ENCODE assay signal across 8 cellular contexts in the genomic region with DNA sequence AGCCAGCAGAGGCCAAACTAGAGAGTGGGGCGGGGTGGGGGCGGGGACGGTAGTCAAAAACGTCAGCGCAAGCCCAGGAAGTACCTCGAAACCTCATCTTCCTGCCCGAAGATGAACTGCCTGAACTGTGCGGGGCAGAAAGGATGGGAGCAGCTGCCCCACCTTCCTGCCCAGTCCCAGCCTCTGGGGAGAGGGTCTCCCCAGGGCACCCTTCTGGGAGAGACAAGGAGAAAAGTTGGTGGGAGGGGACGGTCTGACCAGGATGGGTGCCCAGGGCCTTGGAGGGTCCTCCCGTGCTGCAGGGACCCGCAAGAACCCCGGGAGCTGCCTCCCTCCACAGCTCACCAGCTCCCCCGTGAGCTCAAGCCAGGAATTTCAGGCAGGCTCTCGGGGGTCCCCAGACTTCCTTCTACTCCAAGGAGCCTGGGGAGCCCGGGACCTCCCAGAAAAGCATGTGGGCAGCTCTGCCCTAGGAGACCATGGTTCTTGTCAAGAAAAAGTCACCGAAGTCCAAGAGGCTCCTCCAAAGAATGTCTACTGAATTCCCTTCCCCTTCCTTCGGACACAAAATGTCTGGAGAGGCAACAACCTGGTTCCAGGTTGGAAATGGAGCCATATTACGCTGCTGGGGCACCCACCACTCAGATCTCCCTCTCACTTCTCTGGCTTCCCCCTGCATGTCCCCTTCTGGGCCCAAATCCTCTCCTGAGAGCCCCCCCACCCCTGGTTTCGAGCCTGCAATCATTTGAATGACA. TPM values are rescaled to one million over a fixed set of nuclear protein-coding genes. Genes with fewer than 3 reads are reported as not detected.
DNase-seq lines count a peak whose midpoint lies in the region; ATAC-seq and TF ChIP-seq lines count a peak whose summit lies in the region.

No MANE protein-coding gene starts in this region.

- intact Hi-C loops in OCI-LY7 (cut with micrococcal nuclease; ENCODE audit: unreplicated experiment) (loop anchor here (1.0 to 2.0 kb wide), 5 partner anchors 47 to 290 kb away; no protein-coding TSS in a partner anchor), Right ventricle myocardium superior (cut with DNase I) (no loop called here), sigmoid colon (cut with DNase I) (loop anchor here (2.0 to 5.0 kb wide), 2 partner anchors 42 to 283 kb away; a partner anchor contains a TSS)

- CTCF ChIA-PET in OCI-LY7 (lab: Charles Lee; ENCODE audit: unreplicated experiment), result interaction anchor here (1.0 kb wide), 1 partner anchor 52 kb away, joined by 8 read pairs; no protein-coding TSS in a partner anchor

- H3K4me2 ChIP-seq in OCI-LY7 (ENCODE audit: low read length), result peak overlapping the region; percentile 85

- no peaks in the 10 kb centered on the region for H3K27me3 ChIP-seq in sigmoid colon

- 16 to 19% methylated on average over 19 of the region's 19 CpGs for WGBS in sigmoid colon, 2 donors

- H3K4me3 ChIP-seq in OCI-LY7 (ENCODE audit: low read depth, low read length, poor library complexity, severe bottlenecking) (peak overlapping the region; percentile 68), sigmoid colon (peak overlapping the region in 3 of 4 donors; percentile 11 to 40 (median 39))

- no TSS peak for BruUV-seq in OCI-LY7 (replicated peaks; lab: Mats Ljungman, UMichigan)

- POLR2A ChIA-PET in OCI-LY7 (lab: Charles Lee), result interaction anchor here (0.9 to 2.9 kb wide), 4 partner anchors 11 to 291 kb away, joined by 3 to 31 read pairs (median 4); no protein-coding TSS in a partner anchor

- H3K27me3 Mint-ChIP-seq in activated T-helper 17 cell treated with anti-CD3 and anti-CD28 coated beads, Interleukin-2, amount 50 U/mL, for 72 hours, result no peaks in the 10 kb centered on the region

- peak overlapping the region; percentile 77 for H2AFZ ChIP-seq in OCI-LY7 (ENCODE audit: low read length)

- no peaks in the 10 kb centered on the region for H4K20me1 ChIP-seq in OCI-LY7 (ENCODE audit: insufficient read depth, low read length)

- H3K79me2 ChIP-seq in OCI-LY7 (ENCODE audit: insufficient read depth, low read depth, low read length), result no peaks in the 10 kb centered on the region

- H3K4me3 Mint-ChIP-seq in activated T-helper 17 cell treated with anti-CD3 and anti-CD28 coated beads, Interleukin-2, amount 50 U/mL, for 72 hours, result peak overlapping the region; percentile 74

- H3K4me1 ChIP-seq in OCI-LY7 (ENCODE audit: insufficient read depth, low read length, poor library complexity, severe bottlenecking), result peaks cover 14% of the 10 kb centered on the region
- peaks cover 0 to 24% (median 18%) of the 10 kb centered on the region in 4 donors for H3K4me1 ChIP-seq in sigmoid colon

- no peaks in the 10 kb centered on the region for H3K9me3 Mint-ChIP-seq in activated T-helper 17 cell treated with anti-CD3 and anti-CD28 coated beads, Interleukin-2, amount 50 U/mL, for 72 hours

- no peaks in the 10 kb centered on the region for H3K9me3 ChIP-seq in OCI-LY7 (ENCODE audit: low read length)
- H3K9me3 ChIP-seq in sigmoid colon, result no peaks in the 10 kb centered on the region

- H3K27ac ChIP-seq in OCI-LY7 (ENCODE audit: low read depth, low read length, poor library complexity, severe bottlenecking) (peak overlapping the region; percentile 35), sigmoid colon (peak overlapping the region in 2 of 4 donors; percentile 22 to 25)

- peak; percentile 66 for ATAC-seq in GM18517 (IDR thresholded peaks at IDR 0.05; ENCODE audit: unreplicated experiment)
- peak; percentile 59 for ATAC-seq in HG02981 (IDR thresholded peaks at IDR 0.05; ENCODE audit: unreplicated experiment)
- ATAC-seq in activated T-helper 17 cell treated with anti-CD3 and anti-CD28 coated beads, Interleukin-2, amount 50 U/mL, for 72 hours (replicated peaks), result peak; percentile 89
- ATAC-seq in Right ventricle myocardium superior (ENCODE audit: poor library complexity), result peak; percentile 77

- DNase-seq in AML-193 (lab: John Stamatoyannopoulos, UW) (peak; percentile 56 to 66), OCI-LY7 (ENCODE audit: low spot score) (peak; percentile 85), Right ventricle myocardium superior (peak; percentile 60), sigmoid colon (peak; percentile 71), NCI-H2029 (lab: John Stamatoyannopoulos, UW) (no peak)

- TF ChIP-seq EP300 in sigmoid colon (IDR thresholded peaks at IDR 0.05), result no peak

- H3K27ac Mint-ChIP-seq in activated T-helper 17 cell treated with anti-CD3 and anti-CD28 coated beads, Interleukin-2, amount 50 U/mL, for 72 hours, result peak overlapping the region; percentile 81

- H3K36me3 ChIP-seq in OCI-LY7 (ENCODE audit: insufficient read depth, low read length) (no peaks in the 10 kb centered on the region), sigmoid colon (no peaks in the 10 kb centered on the region)

- H3K9me2 ChIP-seq in OCI-LY7 (ENCODE audit: insufficient read depth, low read length), result no peaks in the 10 kb centered on the region

- H3K4me1 Mint-ChIP-seq in activated T-helper 17 cell treated with anti-CD3 and anti-CD28 coated beads, Interleukin-2, amount 50 U/mL, for 72 hours, result peaks cover 10% of the 10 kb centered on the region

- TF ChIP-seq POLR2A in sigmoid colon (IDR thresholded peaks at IDR 0.05), result no peak

- peak; percentile 95 for TF ChIP-seq CTCF in OCI-LY7 (conservative IDR thresholded peaks at IDR 0.05; ENCODE audit: low read length)
- peak; percentile 47 to 95 (median 74) for TF ChIP-seq CTCF in sigmoid colon (IDR thresholded peaks at IDR 0.05)

- H3K36me3 Mint-ChIP-seq in activated T-helper 17 cell treated with anti-CD3 and anti-CD28 coated beads, Interleukin-2, amount 50 U/mL, for 72 hours (ENCODE audit: low read depth), result no peaks in the 10 kb centered on the region

RNA-seq across cellular contexts. Expression of a gene that starts 52.8 kb away (rescaled TPM):
- 16.9 and 22.5 TPM in 2 replicates for total RNA-seq in OCI-LY7 (2014; rRNA removed; shearing (Covaris generic))
- total RNA-seq in OCI-LY7 (2022) (45.2 and 48.8 TPM in 2 replicates), Right ventricle myocardium superior (4.8 TPM), sigmoid colon (100 to 1,000 TPM; 125 to 192 (median 167) TPM)
- total RNA-seq in activated T-helper 17 cell treated with anti-CD3 and anti-CD28 coated beads, Interleukin-2, amount 50 U/mL, for 72 hours, result 10 to 100 TPM; 85.2 to 87.7 TPM
- polyA plus RNA-seq in sigmoid colon, result 100 to 1,000 TPM in 1 of 3 donors, 10 to 100 TPM in 2; 54.1 to 106 (median 64.3) TPM
